ENCODE assay signal across 16 cellular contexts in genomic region chr2:11936761-11937160, GRCh38.
DNase-seq lines count a peak whose midpoint lies in the region; ATAC-seq and TF ChIP-seq lines count a peak whose summit lies in the region.
"Had no signal": no experiment of that assay in that cellular context is flagged by ENCODE, and none has a peak within 500 bp of the region (broad histone marks: within the 10 kb centered on the region; RNA-seq: fewer than 3 reads in every experiment).

No MANE protein-coding gene starts in this region.

- H3K4me1 ChIP-seq in H9 (ENCODE audit: insufficient read depth, low read length) (no peaks in the 10 kb centered on the region), foreskin keratinocyte (no peaks in the 10 kb centered on the region), GM23338 (ENCODE audit: insufficient read depth) (no peaks in the 10 kb centered on the region)
- H3K4me1 ChIP-seq: Caco-2 had no signal

- H3K4me1 Mint-ChIP-seq in H9 = no peaks in the 10 kb centered on the region
- H3K4me1 Mint-ChIP-seq in stimulated activated naive B cell treated with anti-CD40 and anti-IgM and Interleukin-4, amounts not matched to agents 10 μg/mL and 1 μg/mL and 100 μg/mL, for 72 hours = peaks cover 14 to 34% of the 10 kb centered on the region in 2 donors
- 0 out of 3 replicates have a peak, but pooled peaks cover under 1% of the 10 kb centered on the region for H3K4me1 Mint-ChIP-seq in GM23338

- H4K5ac ChIP-seq in H9 (ENCODE audit: insufficient read length, low read depth, low read length) = no peak overlapping the region

- no peak overlapping the region for H2BK12ac ChIP-seq in H9 (ENCODE audit: insufficient read length, low read depth, low read length)

- no peak overlapping the region for H3K9ac ChIP-seq in H9 (ENCODE audit: extremely low read depth, insufficient read length, low read length)
- H3K9ac ChIP-seq: BLaER1 had no signal

- no peaks in the 10 kb centered on the region for H3K9me3 ChIP-seq in H9 (ENCODE audit: control insufficient read depth, low read depth, low read length)
- H3K9me3 ChIP-seq: BE2C, Caco-2 had no signal

- TF ChIP-seq CTCF in H9 (conservative IDR thresholded peaks at IDR 0.05) (no peak), foreskin keratinocyte (conservative IDR thresholded peaks at IDR 0.05) (no peak), GM23338 (conservative IDR thresholded peaks at IDR 0.05; ENCODE audit: low read depth in 2 of 2) (no peak)

- no peaks in the 10 kb centered on the region for H3K23me2 ChIP-seq in H9 (ENCODE audit: insufficient read length, low read depth, low read length, poor library complexity, severe bottlenecking)

- H3F3A ChIP-seq in GM23338 (replicated peaks; ENCODE audit: low read depth) = no peaks in the 10 kb centered on the region

- H3K4me3 Mint-ChIP-seq in H9 (no peak overlapping the region), GM23338 (no peak overlapping the region)
- no peak overlapping the region for H3K4me3 Mint-ChIP-seq in stimulated activated naive B cell treated with anti-CD40 and anti-IgM and Interleukin-4, amounts not matched to agents 10 μg/mL and 1 μg/mL and 100 μg/mL, for 72 hours
- H3K4me3 Mint-ChIP-seq: CD4-positive, alpha-beta T cell; CD8-positive, alpha-beta T cell had no signal

- H3K79me2 ChIP-seq in H9 (ENCODE audit: insufficient read depth, low read length) = no peaks in the 10 kb centered on the region
- no peaks in the 10 kb centered on the region for H3K79me2 ChIP-seq in GM23338 (replicated peaks; ENCODE audit: insufficient read depth)

- H3K9me3 Mint-ChIP-seq in H9 = no peaks in the 10 kb centered on the region; a peak in 1 of 5 replicates
- peaks cover 10% of the 10 kb centered on the region in 2 donors for H3K9me3 Mint-ChIP-seq in stimulated activated naive B cell treated with anti-CD40 and anti-IgM and Interleukin-4, amounts not matched to agents 10 μg/mL and 1 μg/mL and 100 μg/mL, for 72 hours
- no peaks in the 10 kb centered on the region for H3K9me3 Mint-ChIP-seq in GM23338
- H3K9me3 Mint-ChIP-seq: CD4-positive, alpha-beta T cell; CD8-positive, alpha-beta T cell had no signal

- no peak overlapping the region for H3K18ac ChIP-seq in H9 (ENCODE audit: insufficient read length, low read depth, low read length)

- no peaks in the 10 kb centered on the region for H3K79me1 ChIP-seq in H9 (ENCODE audit: insufficient read depth, low read depth, low read length, poor library complexity, severe bottlenecking)

- no peak overlapping the region for H3T11ph ChIP-seq in H9 (ENCODE audit: low read length)

- H3K4me3 ChIP-seq in GM23338 = no peak overlapping the region
- H3K4me3 ChIP-seq: BLaER1 had no signal

- H3K27me3 ChIP-seq in H9 (ENCODE audit: insufficient read depth, low read length) (no peaks in the 10 kb centered on the region), foreskin keratinocyte (no peaks in the 10 kb centered on the region), GM23338 (ENCODE audit: insufficient read depth) (no peaks in the 10 kb centered on the region)
- H3K27me3 ChIP-seq: BE2C, BLaER1 had no signal

- H4K20me1 ChIP-seq in H9 (ENCODE audit: control insufficient read depth, insufficient read depth, insufficient read length) (no peaks in the 10 kb centered on the region), GM23338 (replicated peaks; ENCODE audit: insufficient read depth) (no peaks in the 10 kb centered on the region)
- H4K20me1 ChIP-seq: BLaER1 had no signal

- H2BK20ac ChIP-seq in H9 (ENCODE audit: low read depth, low read length, poor library complexity, severe bottlenecking) = no peak overlapping the region

- no peaks in the 10 kb centered on the region for H3K36me3 Mint-ChIP-seq in H9 (ENCODE audit: insufficient read depth in 1 of 3, low read depth in 3 of 3)
- peaks cover 5 to 6% of the 10 kb centered on the region in 2 donors for H3K36me3 Mint-ChIP-seq in stimulated activated naive B cell treated with anti-CD40 and anti-IgM and Interleukin-4, amounts not matched to agents 10 μg/mL and 1 μg/mL and 100 μg/mL, for 72 hours
- H3K36me3 Mint-ChIP-seq in GM23338 (ENCODE audit: low read depth) = no peaks in the 10 kb centered on the region
- H3K36me3 Mint-ChIP-seq: CD8-positive, alpha-beta T cell had no signal

- no peaks in the 10 kb centered on the region for H3K36me3 ChIP-seq in GM23338 (ENCODE audit: insufficient read depth)
- H3K36me3 ChIP-seq: BE2C, BLaER1 had no signal

- no peak overlapping the region for H2BK5ac ChIP-seq in H9 (ENCODE audit: insufficient read length, low read length)

- H3K4me2 ChIP-seq in H9 (ENCODE audit: insufficient read depth, insufficient read length, low read length) (no peak overlapping the region), GM23338 (no peak overlapping the region)
- H3K4me2 ChIP-seq: BLaER1 had no signal

- H3K27ac ChIP-seq in H9 (ENCODE audit: insufficient read length, low read depth, low read length) = no peak overlapping the region
- peak overlapping the region; percentile 90 for H3K27ac ChIP-seq in foreskin keratinocyte
- no peak overlapping the region for H3K27ac ChIP-seq in GM23338 (ENCODE audit: low read depth)
- H3K27ac ChIP-seq: BLaER1, C4-2B had no signal

- WGBS in H9 (ENCODE audit: extremely low coverage, insufficient read length, low lambda C conversion rate) = no CpG with 5 or more reads among the region's 9 CpGs

- no peak overlapping the region for H4K8ac ChIP-seq in H9 (replicated peaks; ENCODE audit: insufficient read length, low read depth, low read length)

- no peak overlapping the region for H2AK5ac ChIP-seq in H9 (ENCODE audit: insufficient read length, low read length)

- no peak overlapping the region for H3K56ac ChIP-seq in H9 (ENCODE audit: insufficient read length, low read depth, low read length)

- H3K4ac ChIP-seq in H9 (ENCODE audit: low read depth, low read length) = no peak overlapping the region

- peaks cover 7% of the 10 kb centered on the region; the same call in 1 of the 2 replicates for H3K9me2 ChIP-seq in GM23338 (ENCODE audit: insufficient read depth)

- H2BK15ac ChIP-seq in H9 (ENCODE audit: low read depth, low read length) = no peak overlapping the region

- H4K91ac ChIP-seq in H9 (ENCODE audit: insufficient read length, low read depth, low read length) = no peak overlapping the region

- H2AFZ ChIP-seq in H9 (ENCODE audit: low read length) (no peak overlapping the region), GM23338 (no peak overlapping the region)

- H2BK120ac ChIP-seq in H9 (ENCODE audit: low read depth, low read length, poor library complexity, severe bottlenecking) = no peak overlapping the region

- DNase-seq in H9 = no peak
- no peak for DNase-seq in foreskin keratinocyte
- DNase-seq in stimulated activated naive B cell treated with anti-CD40 and anti-IgM and Interleukin-4, amounts not matched to agents 10 μg/mL and 1 μg/mL and 100 μg/mL, for 72 hours = no peak
- no peak for DNase-seq in GM23338 (ENCODE audit: low spot score)
- DNase-seq in NCI-H748 (lab: John Stamatoyannopoulos, UW; ENCODE audit: unreplicated experiment) = no peak
- DNase-seq: 8988T; ACHN; BE2C; Caco-2; Calu3; CD4-positive, alpha-beta T cell; CD8-positive, alpha-beta T cell; DMS79 treated with DMSO at 0.1 percent for 48 hours; GF-D8 had no signal

- no peaks in the 10 kb centered on the region; the same call in none of the 2 replicates for H3K27me3 Mint-ChIP-seq in H9 (ENCODE audit: low read depth)
- no peaks in the 10 kb centered on the region for H3K27me3 Mint-ChIP-seq in stimulated activated naive B cell treated with anti-CD40 and anti-IgM and Interleukin-4, amounts not matched to agents 10 μg/mL and 1 μg/mL and 100 μg/mL, for 72 hours
- no peaks in the 10 kb centered on the region for H3K27me3 Mint-ChIP-seq in GM23338 (ENCODE audit: insufficient read depth, low read depth, poor library complexity)
- H3K27me3 Mint-ChIP-seq: CD4-positive, alpha-beta T cell had no signal

- H3K27ac Mint-ChIP-seq in H9 = no peak overlapping the region
- H3K27ac Mint-ChIP-seq in stimulated activated naive B cell treated with anti-CD40 and anti-IgM and Interleukin-4, amounts not matched to agents 10 μg/mL and 1 μg/mL and 100 μg/mL, for 72 hours = peak overlapping the region; percentile 31
- H3K27ac Mint-ChIP-seq in GM23338 = no peak overlapping the region
- H3K27ac Mint-ChIP-seq: CD4-positive, alpha-beta T cell; CD8-positive, alpha-beta T cell had no signal

- no peak overlapping the region for H3K23ac ChIP-seq in H9 (ENCODE audit: insufficient read length, low read depth, low read length)

- ATAC-seq in foreskin keratinocyte = no peak
- no peak for ATAC-seq in stimulated activated naive B cell treated with anti-CD40 and anti-IgM and Interleukin-4, amounts not matched to agents 10 μg/mL and 1 μg/mL and 100 μg/mL, for 72 hours (replicated peaks)
- ATAC-seq in GM23338 = no peak
- ATAC-seq: CD8-positive, alpha-beta T cell had no signal

- H3K14ac ChIP-seq in H9 (ENCODE audit: insufficient read depth, low read length) = peak overlapping the region; percentile 64; the same call in 1 of the 2 replicates

TF ChIP-seq in GM23338, 12 proteins besides CTCF, POLR2A, EP300 and RAD21 (continues in another document):
- no peak for TF ChIP-seq STAT1 (IDR thresholded peaks at IDR 0.05; ENCODE audit: unreplicated experiment)
- TF ChIP-seq ZNF331 (CRISPR knock-in tag; IDR thresholded peaks at IDR 0.05; ENCODE audit: low read depth) = no peak
- no peak for TF ChIP-seq REST (IDR thresholded peaks at IDR 0.05; ENCODE audit: unreplicated experiment)
